In genomic region chr20:50115041-50115512, GRCh38 we compare ENCODE assay signal across 8 cellular contexts. TPM values are rescaled to one million over a fixed set of nuclear protein-coding genes. Genes with fewer than 3 reads are reported as not detected.
A peak's percentile ranks its signal among the peaks of the same experiment; 100 is the strongest.
DNase-seq lines count a peak whose midpoint lies in the region; ATAC-seq and TF ChIP-seq lines count a peak whose summit lies in the region.

No MANE protein-coding gene starts in this region.

- TF ChIP-seq CTCF in adrenal gland (IDR thresholded peaks at IDR 0.05), result no peak
- TF ChIP-seq CTCF in left lung (IDR thresholded peaks at IDR 0.05), result no peak

- TF ChIP-seq POLR2A in adrenal gland (IDR thresholded peaks at IDR 0.05), result no peak

- no peak for ATAC-seq in activated CD8-positive, alpha-beta memory T cell treated with anti-CD3 and anti-CD28 coated beads, Interleukin-2, amount 10 ng/mL, durations not matched to agents 7 days and 5 days
- ATAC-seq in left lung (no peak), HG02973 (IDR thresholded peaks at IDR 0.05; ENCODE audit: unreplicated experiment) (no peak), HG03460 (IDR thresholded peaks at IDR 0.05; ENCODE audit: unreplicated experiment) (no peak), HG02981 (IDR thresholded peaks at IDR 0.05; ENCODE audit: unreplicated experiment) (no peak)

- peaks cover 42 to 46% of the 10 kb centered on the region in 2 donors for H3K4me1 ChIP-seq in adrenal gland (replicated peaks in 1 of 2)
- peaks cover 23 to 58% of the 10 kb centered on the region in 2 donors for H3K4me1 ChIP-seq in left lung
- peaks cover 35% of the 10 kb centered on the region for H3K4me1 ChIP-seq in thymus (ENCODE audit: control insufficient read depth, insufficient read depth, low read length)

- H3K4me3 ChIP-seq in adrenal gland (peak overlapping the region in 3 of 4 donors; percentile 3 to 59 (median 35)), left lung (peak overlapping the region; percentile 21 to 49), thymus (ENCODE audit: low read length) (peak overlapping the region; percentile 72)

- no peak for DNase-seq in activated CD8-positive, alpha-beta memory T cell treated with anti-CD3 and anti-CD28 coated beads, Interleukin-2, amount 10 ng/mL, durations not matched to agents 7 days and 5 days
- DNase-seq in activated CD8-positive, alpha-beta memory T cell treated with anti-CD3 and anti-CD28 coated beads, Interleukin-2, amount 50 U/mL, for 48 hours, result no peak
- DNase-seq in adrenal gland (peak in 2 of 7 donors; percentile 19 to 54), left lung (no peak)

- no peaks in the 10 kb centered on the region for H3K27me3 ChIP-seq in adrenal gland
- no peaks in the 10 kb centered on the region for H3K27me3 ChIP-seq in left lung
- no peaks in the 10 kb centered on the region for H3K27me3 ChIP-seq in thymus (ENCODE audit: control insufficient read depth, insufficient read depth)

- H3K9me3 ChIP-seq in adrenal gland (replicated peaks in 1 of 3), result no peaks in the 10 kb centered on the region
- H3K9me3 ChIP-seq in left lung, result no peaks in the 10 kb centered on the region
- no peaks in the 10 kb centered on the region for H3K9me3 ChIP-seq in thymus (ENCODE audit: control insufficient read depth)

- peak overlapping the region; percentile 86 for H3K27ac Mint-ChIP-seq in activated CD8-positive, alpha-beta memory T cell treated with anti-CD3 and anti-CD28 coated beads, Interleukin-2, amount 10 ng/mL, durations not matched to agents 7 days and 5 days

- peak overlapping the region in 4 of 5 donors; percentile 25 to 86 (median 72) for H3K27ac ChIP-seq in adrenal gland
- H3K27ac ChIP-seq in left lung, result peak overlapping the region; percentile 59
- H3K27ac ChIP-seq in thymus (ENCODE audit: low read depth), result peak overlapping the region; percentile 46

- H3K9me3 Mint-ChIP-seq in activated CD8-positive, alpha-beta memory T cell treated with anti-CD3 and anti-CD28 coated beads, Interleukin-2, amount 10 ng/mL, durations not matched to agents 7 days and 5 days (ENCODE audit: low read depth), result no peaks in the 10 kb centered on the region

- H3K36me3 ChIP-seq in adrenal gland (replicated peaks in 1 of 2) (no peaks in the 10 kb centered on the region), left lung (no peaks in the 10 kb centered on the region), thymus (ENCODE audit: control insufficient read depth, insufficient read depth) (no peaks in the 10 kb centered on the region)

- CTCF ChIA-PET in activated CD8-positive, alpha-beta memory T cell treated with anti-CD3 and anti-CD28 coated beads, Interleukin-2, amount 10 ng/mL, durations not matched to agents 7 days and 5 days (lab: Charles Lee), result interaction anchor here (0.7 to 6.2 kb wide), 13 partner anchors 12 to 411 kb away, joined by 3 to 22 read pairs (median 4); partner anchors contain the start of gene PEDS1

- H3K36me3 Mint-ChIP-seq in activated CD8-positive, alpha-beta memory T cell treated with anti-CD3 and anti-CD28 coated beads, Interleukin-2, amount 10 ng/mL, durations not matched to agents 7 days and 5 days, result peaks cover 5% of the 10 kb centered on the region

- H3K27me3 Mint-ChIP-seq in activated CD8-positive, alpha-beta memory T cell treated with anti-CD3 and anti-CD28 coated beads, Interleukin-2, amount 10 ng/mL, durations not matched to agents 7 days and 5 days, result no peaks in the 10 kb centered on the region

- peaks cover 52% of the 10 kb centered on the region for H3K4me1 Mint-ChIP-seq in activated CD8-positive, alpha-beta memory T cell treated with anti-CD3 and anti-CD28 coated beads, Interleukin-2, amount 10 ng/mL, durations not matched to agents 7 days and 5 days

- H3K4me3 Mint-ChIP-seq in activated CD8-positive, alpha-beta memory T cell treated with anti-CD3 and anti-CD28 coated beads, Interleukin-2, amount 10 ng/mL, durations not matched to agents 7 days and 5 days, result peak overlapping the region; percentile 82

- 60 to 62% (median 61%) methylated on average over 6 of the region's 6 CpGs for WGBS in adrenal gland, 4 donors
- WGBS in thymus, result 66% methylated on average over 6 of the region's 6 CpGs

- intact Hi-C loops in adrenal gland (cut with DNase I), result no loop called here
- intact Hi-C loops in left lung (cut with DNase I), result no loop called here

RNA-seq across cellular contexts. Expression of gene UBE2V1, which starts 2.1 kb away (rescaled TPM):
- total RNA-seq in activated CD8-positive, alpha-beta memory T cell treated with anti-CD3 and anti-CD28 coated beads, Interleukin-2, amount 10 ng/mL, durations not matched to agents 7 days and 5 days, result 100 to 1,000 TPM; 140 to 158 TPM
- total RNA-seq in adrenal gland (100 to 1,000 TPM in 2 of 8 donors, 10 to 100 TPM in 6; 57.4 to 123 (median 79.4) TPM), left lung (10 to 100 TPM; 72.6 to 74.6 TPM)
- polyA plus RNA-seq in adrenal gland (100 to 1,000 TPM in 1 of 3 donors, 10 to 100 TPM in 2; 78.7 to 242 (median 80.0) TPM), thymus (81.3 TPM)

RNA-seq across cellular contexts. Expression of gene PEDS1, which starts 38.4 kb away (rescaled TPM):
- 10 to 100 TPM; 24.2 to 25.4 TPM for total RNA-seq in activated CD8-positive, alpha-beta memory T cell treated with anti-CD3 and anti-CD28 coated beads, Interleukin-2, amount 10 ng/mL, durations not matched to agents 7 days and 5 days
- 10 to 100 TPM; 18.7 to 39.1 (median 28.5) TPM for total RNA-seq in adrenal gland
- polyA plus RNA-seq in adrenal gland, result 10 to 100 TPM; 29.4 to 32.6 (median 30.2) TPM
- 10 to 100 TPM; 37.9 to 39.9 TPM for total RNA-seq in left lung
- polyA plus RNA-seq in thymus, result 26.5 TPM
